ENCODE assay signal across 1 cellular context in genomic region chr15:45705510-45706473, GRCh38.
TF ChIP-seq lines count a peak whose summit lies in the region.

No MANE protein-coding gene starts in this region.

TF ChIP-seq in HepG2, 621 proteins besides CTCF, POLR2A, EP300 and RAD21 (continued from another document and continues in another):
- 0 out of 2 replicates have a peak, but pooled peaks have one; percentile 56 for TF ChIP-seq ZNF784 (CRISPR knock-in tag; IDR thresholded peaks at IDR 0.05; ENCODE audit: borderline replicate concordance)
- TF ChIP-seq SP140L (CRISPR knock-in tag; IDR thresholded peaks at IDR 0.05; ENCODE audit: borderline replicate concordance) = no peak
- no peak for TF ChIP-seq TARDBP (CRISPR knock-in tag; IDR thresholded peaks at IDR 0.05)
- TF ChIP-seq HHEX (CRISPR knock-in tag; IDR thresholded peaks at IDR 0.05) = no peak
- no peak for TF ChIP-seq KLF11 (CRISPR knock-in tag; IDR thresholded peaks at IDR 0.05)
- TF ChIP-seq CBX2 (IDR thresholded peaks at IDR 0.05; ENCODE audit: low read depth, low read length) = no peak
- no peak for TF ChIP-seq CBX2 (CRISPR knock-in tag; IDR thresholded peaks at IDR 0.05; ENCODE audit: low read depth)
- no peak for TF ChIP-seq ZNF772 (CRISPR knock-in tag; IDR thresholded peaks at IDR 0.05)
- TF ChIP-seq TSC22D2 (CRISPR knock-in tag; IDR thresholded peaks at IDR 0.05; ENCODE audit: borderline replicate concordance) = no peak
- TF ChIP-seq GTF3A (CRISPR knock-in tag; conservative IDR thresholded peaks at IDR 0.05) = no peak
- no peak for TF ChIP-seq GRHL1 (CRISPR knock-in tag; conservative IDR thresholded peaks at IDR 0.05)
- no peak for TF ChIP-seq RFX5 (IDR thresholded peaks at IDR 0.05; ENCODE audit: low read depth, low read length)
- TF ChIP-seq ZNF557 (CRISPR knock-in tag; IDR thresholded peaks at IDR 0.05) = 0 out of 2 replicates have a peak, but pooled peaks have one; percentile 40
- TF ChIP-seq AKNA (CRISPR knock-in tag; IDR thresholded peaks at IDR 0.05; ENCODE audit: borderline replicate concordance) = no peak
- TF ChIP-seq ZFP62 (CRISPR knock-in tag; IDR thresholded peaks at IDR 0.05) = no peak
- no peak for TF ChIP-seq YY1 (IDR thresholded peaks at IDR 0.05; ENCODE audit: insufficient read depth, insufficient replicate concordance, low read depth, low read length)
- no peak for TF ChIP-seq SP1 (IDR thresholded peaks at IDR 0.05)
- no peak for TF ChIP-seq SP1 (CRISPR knock-in tag; IDR thresholded peaks at IDR 0.05)
- no peak for TF ChIP-seq EHMT2 (IDR thresholded peaks at IDR 0.05; ENCODE audit: borderline replicate concordance, low read depth, low read length)
- TF ChIP-seq SMYD3 (CRISPR knock-in tag; IDR thresholded peaks at IDR 0.05) = no peak
- TF ChIP-seq FLYWCH1 (CRISPR knock-in tag; IDR thresholded peaks at IDR 0.05) = no peak
- no peak for TF ChIP-seq KLF6 (CRISPR knock-in tag; IDR thresholded peaks at IDR 0.05)
- no peak for TF ChIP-seq KLF9 (CRISPR knock-in tag; IDR thresholded peaks at IDR 0.05; ENCODE audit: low read depth)
- TF ChIP-seq ZNF530 (CRISPR knock-in tag; IDR thresholded peaks at IDR 0.05; ENCODE audit: low read depth) = no peak
- peak; percentile 36; the same call in 1 of the 2 replicates for TF ChIP-seq ZMYM4 (CRISPR knock-in tag; IDR thresholded peaks at IDR 0.05)
- TF ChIP-seq ZNF777 (CRISPR knock-in tag; IDR thresholded peaks at IDR 0.05) = peak; percentile 50; the same call in 1 of the 2 replicates
- peak; percentile 66 for TF ChIP-seq BHLHE40 (IDR thresholded peaks at IDR 0.05; ENCODE audit: low read length)
- TF ChIP-seq ZNF740 (CRISPR knock-in tag; IDR thresholded peaks at IDR 0.05) = no peak
- TF ChIP-seq ZSCAN22 (CRISPR knock-in tag; IDR thresholded peaks at IDR 0.05) = no peak
- no peak for TF ChIP-seq TEF (CRISPR knock-in tag; IDR thresholded peaks at IDR 0.05)
- TF ChIP-seq TFDP2 (CRISPR knock-in tag; IDR thresholded peaks at IDR 0.05) = 0 out of 2 replicates have a peak, but pooled peaks have one; percentile 23
- no peak for TF ChIP-seq NRL (CRISPR knock-in tag; IDR thresholded peaks at IDR 0.05; ENCODE audit: borderline replicate concordance)
- TF ChIP-seq ARNT2 (CRISPR knock-in tag; IDR thresholded peaks at IDR 0.05; ENCODE audit: low read depth) = no peak
- TF ChIP-seq NFAT5 (CRISPR knock-in tag; IDR thresholded peaks at IDR 0.05) = no peak
- no peak for TF ChIP-seq ZBTB8A (CRISPR knock-in tag; IDR thresholded peaks at IDR 0.05; ENCODE audit: borderline replicate concordance, low read depth)
- no peak for TF ChIP-seq PHF20 (CRISPR knock-in tag; IDR thresholded peaks at IDR 0.05)
- no peak for TF ChIP-seq KLF15 (CRISPR knock-in tag; IDR thresholded peaks at IDR 0.05; ENCODE audit: borderline replicate concordance)
- no peak for TF ChIP-seq ZFP36 (IDR thresholded peaks at IDR 0.05; ENCODE audit: borderline replicate concordance, low read depth, low read length, partially characterized antibody)
- TF ChIP-seq PRDM15 (CRISPR knock-in tag; IDR thresholded peaks at IDR 0.05) = no peak
- no peak for TF ChIP-seq ISX (CRISPR knock-in tag; conservative IDR thresholded peaks at IDR 0.05)
- TF ChIP-seq ZNF569 (CRISPR knock-in tag; IDR thresholded peaks at IDR 0.05; ENCODE audit: borderline replicate concordance) = no peak
- no peak for TF ChIP-seq ZNF7 (CRISPR knock-in tag; IDR thresholded peaks at IDR 0.05)
- no peak for TF ChIP-seq ZKSCAN5 (CRISPR knock-in tag; IDR thresholded peaks at IDR 0.05)
- no peak for TF ChIP-seq FOXO1 (CRISPR knock-in tag; IDR thresholded peaks at IDR 0.05)
- TF ChIP-seq CENPT (CRISPR knock-in tag; IDR thresholded peaks at IDR 0.05; ENCODE audit: low read depth) = no peak
- TF ChIP-seq REL (CRISPR knock-in tag; conservative IDR thresholded peaks at IDR 0.05) = no peak
- no peak for TF ChIP-seq ZSCAN29 (CRISPR knock-in tag; conservative IDR thresholded peaks at IDR 0.05)
- TF ChIP-seq ZFP82 (CRISPR knock-in tag; IDR thresholded peaks at IDR 0.05; ENCODE audit: borderline replicate concordance) = no peak
- peak; percentile 81; the same call in 1 of the 2 replicates for TF ChIP-seq RAD51 (IDR thresholded peaks at IDR 0.05; ENCODE audit: borderline replicate concordance)
- TF ChIP-seq ZMYM3 (CRISPR knock-in tag; IDR thresholded peaks at IDR 0.05) = peak; percentile 47; the same call in 1 of the 2 replicates
- no peak for TF ChIP-seq ZFX (CRISPR knock-in tag; IDR thresholded peaks at IDR 0.05; ENCODE audit: low read depth)
- no peak for TF ChIP-seq ARNT (IDR thresholded peaks at IDR 0.05)
- no peak for TF ChIP-seq KMT2B (CRISPR knock-in tag; IDR thresholded peaks at IDR 0.05)
- TF ChIP-seq ZNF17 (CRISPR knock-in tag; IDR thresholded peaks at IDR 0.05) = no peak
- TF ChIP-seq ZNF263 (CRISPR knock-in tag; IDR thresholded peaks at IDR 0.05) = no peak
